23 cellular contexts compared by ENCODE assay signal in genomic region chr18:79606621-79607331, GRCh38.
DNase-seq lines count a peak whose midpoint lies in the region; ATAC-seq and TF ChIP-seq lines count a peak whose summit lies in the region.
"Had no signal": no experiment of that assay in that cellular context is flagged by ENCODE, and none has a peak within 500 bp of the region (broad histone marks: within the 10 kb centered on the region; RNA-seq: fewer than 3 reads in every experiment).

No MANE protein-coding gene starts in this region.

- H3K27ac ChIP-seq in right atrium auricular region (no peak overlapping the region), upper lobe of right lung (no peak overlapping the region)
- H3K27ac ChIP-seq: A549, PC-9 had no signal

- H3K4me3 Mint-ChIP-seq in glutamatergic neuron (ENCODE audit: unreplicated experiment) = no peak overlapping the region

- no peaks in the 10 kb centered on the region for H3K36me3 Mint-ChIP-seq in glutamatergic neuron (ENCODE audit: unreplicated experiment)

- intact Hi-C loops in left cardiac atrium (cut with DNase I) (no loop called here), upper lobe of right lung (cut with DNase I) (no loop called here)

- no peak overlapping the region for H3K4me3 ChIP-seq in right atrium auricular region
- H3K4me3 ChIP-seq in upper lobe of right lung = no peak overlapping the region
- H3K4me3 ChIP-seq: A549, GM12878, PC-9 had no signal

- H3K36me3 ChIP-seq in right atrium auricular region = no peaks in the 10 kb centered on the region
- H3K36me3 ChIP-seq in upper lobe of right lung = no peaks in the 10 kb centered on the region

- H3K27me3 Mint-ChIP-seq in glutamatergic neuron (ENCODE audit: unreplicated experiment) = peaks cover 4% of the 10 kb centered on the region

- ATAC-seq in left cardiac atrium (no peak), upper lobe of right lung (no peak), HG03520 (IDR thresholded peaks at IDR 0.05; ENCODE audit: unreplicated experiment) (no peak)
- ATAC-seq: A549, GM12878 had no signal

- peaks cover 3% of the 10 kb centered on the region for H3K4me1 Mint-ChIP-seq in glutamatergic neuron (ENCODE audit: low read depth, unreplicated experiment)

- TF ChIP-seq CTCF in right atrium auricular region (IDR thresholded peaks at IDR 0.05) (no peak), glutamatergic neuron (IDR thresholded peaks at IDR 0.05; ENCODE audit: partially characterized antibody, unreplicated experiment) (no peak), upper lobe of right lung (IDR thresholded peaks at IDR 0.05) (no peak)

- H3K27me3 ChIP-seq in right atrium auricular region (no peaks in the 10 kb centered on the region), upper lobe of right lung (no peaks in the 10 kb centered on the region)

- H3K4me1 ChIP-seq in right atrium auricular region = peaks cover 0 to 13% of the 10 kb centered on the region in 2 donors
- H3K4me1 ChIP-seq in upper lobe of right lung = no peaks in the 10 kb centered on the region
- H3K4me1 ChIP-seq: A549 had no signal

- peaks cover 2% of the 10 kb centered on the region for H3K9me3 Mint-ChIP-seq in glutamatergic neuron (ENCODE audit: unreplicated experiment)

- DNase-seq in left cardiac atrium = peak; percentile 18
- DNase-seq in right atrium auricular region (ENCODE audit: low spot score) = no peak
- peak; percentile 10 for DNase-seq in glutamatergic neuron
- DNase-seq in mesenteric fat pad (ENCODE audit: low spot score) = peak; percentile 87
- DNase-seq in upper lobe of right lung = peak; percentile 55
- DNase-seq in NCI-H2081 (lab: John Stamatoyannopoulos, UW) = no peak
- no peak for DNase-seq in UCSD-AML1 (lab: John Stamatoyannopoulos, UW; ENCODE audit: unreplicated experiment)
- DNase-seq: C1 segment of cervical spinal cord; DMS 273 treated with DMSO at 0.1 percent for 48 hours; GDM1; HCEC 1CT; KBM-7; MV-4-11; NCI-H1436; NCI-H2029; NCI-H2171 treated with DMSO at 0.1 percent for 48 hours; NCI-H446 treated with DMSO at 0.1 percent for 48 hours; NK-92 treated with Interleukin-12 subunit alpha and Interleukin-12 subunit beta, amount 100 ng/mL, for 24 hours; PC-9; SHP77 had no signal

- H3K27ac Mint-ChIP-seq in glutamatergic neuron (ENCODE audit: unreplicated experiment) = no peak overlapping the region

- H3K9me3 ChIP-seq in right atrium auricular region = no peaks in the 10 kb centered on the region
- H3K9me3 ChIP-seq in upper lobe of right lung = no peaks in the 10 kb centered on the region
- H3K9me3 ChIP-seq: A549 had no signal

Comparison
In these comparisons a context has a peak if more than half of its experiments do, and no peak if none do; other contexts are left out.
1. DNase-seq: peak in left cardiac atrium (single experiment), glutamatergic neuron (single experiment), mesenteric fat pad (single experiment) and upper lobe of right lung (single experiment); none in right atrium auricular region (single experiment), NCI-H2081 (0 of 2) and UCSD-AML1 (single experiment).